ENCODE assay signal across 8 cellular contexts in the genomic region with DNA sequence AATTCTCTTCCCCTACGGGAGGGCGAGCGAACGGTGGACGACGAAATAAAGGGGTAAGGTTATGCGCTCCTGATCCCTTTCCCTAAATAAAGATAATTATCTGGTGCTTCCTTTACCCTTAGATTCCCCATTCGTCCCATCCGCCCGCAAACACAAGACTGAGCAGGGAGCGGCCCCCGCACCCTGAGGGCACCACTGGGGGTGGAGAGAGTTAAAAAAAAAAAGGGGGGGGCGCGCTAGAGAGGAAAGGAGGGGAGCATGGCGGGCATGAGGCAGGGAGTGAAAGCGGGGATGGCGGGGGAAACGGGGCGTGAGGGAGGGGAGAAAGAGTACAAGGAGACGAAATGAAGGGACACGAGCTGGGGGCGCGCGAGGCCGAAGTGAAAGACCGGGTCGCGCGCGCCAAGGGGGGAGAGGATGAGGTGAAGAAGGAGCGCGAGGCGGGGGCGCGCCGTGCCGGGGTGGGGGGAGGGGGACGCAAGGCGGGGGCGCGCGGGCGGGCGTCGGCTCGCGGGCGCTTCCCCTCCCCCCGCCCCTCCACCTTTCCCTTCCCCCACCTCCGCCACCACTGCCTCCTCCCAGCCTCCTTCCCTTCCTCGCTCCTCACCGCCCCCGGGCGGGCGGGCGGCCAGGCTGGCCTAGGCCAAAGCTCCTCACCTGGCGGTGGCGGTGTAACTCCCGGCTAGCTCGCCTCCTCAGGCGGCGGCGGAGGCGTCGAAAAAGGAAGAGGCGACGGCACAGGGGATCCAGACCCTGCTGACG. TPM values are rescaled to one million over a fixed set of nuclear protein-coding genes. Genes with fewer than 3 reads are reported as not detected.
DNase-seq lines count a peak whose midpoint lies in the region; ATAC-seq and TF ChIP-seq lines count a peak whose summit lies in the region.

No MANE protein-coding gene starts in this region.

- peak overlapping the region; percentile 97 for H4K91ac ChIP-seq in trophoblast cell (ENCODE audit: low read depth, low read length)

- H4K20me1 ChIP-seq in BLaER1: peaks cover 49% of the 10 kb centered on the region

- peak overlapping the region; percentile 93 for H3K27ac Mint-ChIP-seq in activated T-cell treated with anti-CD3 and anti-CD28 coated beads, Interleukin-2, amount 50 U/mL, for 24 hours
- H3K27ac Mint-ChIP-seq in glutamatergic neuron (ENCODE audit: unreplicated experiment): peak overlapping the region; percentile 86

- H3K27me3 Mint-ChIP-seq in activated T-cell treated with anti-CD3 and anti-CD28 coated beads, Interleukin-2, amount 50 U/mL, for 24 hours: no peaks in the 10 kb centered on the region
- peaks cover 10% of the 10 kb centered on the region for H3K27me3 Mint-ChIP-seq in glutamatergic neuron (ENCODE audit: unreplicated experiment)

- H3K79me2 ChIP-seq in trophoblast cell (ENCODE audit: control insufficient read depth, insufficient read depth, low read length, poor library complexity): peaks cover 21% of the 10 kb centered on the region

- H3K4ac ChIP-seq in trophoblast cell (ENCODE audit: low read depth, low read length): peak overlapping the region; percentile 94

- H3K4me1 ChIP-seq in BLaER1 (peaks cover 52% of the 10 kb centered on the region), trophoblast cell (ENCODE audit: control insufficient read depth in 1 of 2, insufficient read depth in 2 of 2, low read length in 2 of 2) (peaks cover 8 to 9% of the 10 kb centered on the region in 2 experiments)

- peak overlapping the region; percentile 83 for H2AFZ ChIP-seq in trophoblast cell (ENCODE audit: insufficient read depth, low read length, poor library complexity)

- H3K4me2 ChIP-seq in BLaER1: peak overlapping the region; percentile 96
- H3K4me2 ChIP-seq in trophoblast cell (ENCODE audit: low read length): peak overlapping the region; percentile 86

- no peaks in the 10 kb centered on the region for H3K9me3 ChIP-seq in BLaER1
- no peaks in the 10 kb centered on the region for H3K9me3 ChIP-seq in trophoblast cell (ENCODE audit: insufficient read depth, low read depth, low read length)

- peak overlapping the region; percentile 93 for H4K12ac ChIP-seq in trophoblast cell (ENCODE audit: low read depth, low read length)

- peaks cover 51% of the 10 kb centered on the region for H3K36me3 Mint-ChIP-seq in activated T-cell treated with anti-CD3 and anti-CD28 coated beads, Interleukin-2, amount 50 U/mL, for 24 hours (ENCODE audit: low read depth)
- H3K36me3 Mint-ChIP-seq in glutamatergic neuron (ENCODE audit: unreplicated experiment): no peaks in the 10 kb centered on the region

- H3K4me3 Mint-ChIP-seq in activated T-cell treated with anti-CD3 and anti-CD28 coated beads, Interleukin-2, amount 50 U/mL, for 24 hours: peak overlapping the region; percentile 97
- H3K4me3 Mint-ChIP-seq in glutamatergic neuron (ENCODE audit: unreplicated experiment): peak overlapping the region; percentile 95

- H2BK12ac ChIP-seq in trophoblast cell (ENCODE audit: low read length): peak overlapping the region; percentile 63

- H3K23ac ChIP-seq in trophoblast cell (ENCODE audit: low read length): no peak overlapping the region

- WGBS in trophoblast cell (ENCODE audit: extremely low coverage, insufficient coverage, insufficient read length): no CpG with 5 or more reads among the region's 68 CpGs

- peaks cover 14% of the 10 kb centered on the region for H3K79me1 ChIP-seq in trophoblast cell (ENCODE audit: low read length)

- no peak for TF ChIP-seq CTCF in glutamatergic neuron (IDR thresholded peaks at IDR 0.05; ENCODE audit: partially characterized antibody, unreplicated experiment)

- H3K27me3 ChIP-seq in BLaER1 (no peaks in the 10 kb centered on the region), trophoblast cell (ENCODE audit: insufficient read depth, low read length) (no peaks in the 10 kb centered on the region)

- H3K36me3 ChIP-seq in BLaER1: peaks cover 14% of the 10 kb centered on the region
- peaks cover 0 to 4% of the 10 kb centered on the region in 2 experiments for H3K36me3 ChIP-seq in trophoblast cell (ENCODE audit: control insufficient read depth in 1 of 2, insufficient read depth in 2 of 2, low read length in 2 of 2)

- H2BK5ac ChIP-seq in trophoblast cell (ENCODE audit: low read depth, low read length, poor library complexity): peak overlapping the region; percentile 98

- peak; percentile 44 for DNase-seq in NCI-H460 (ENCODE audit: extremely low read depth, low read depth)
- no peak for DNase-seq in activated T-cell treated with anti-CD3 and anti-CD28 coated beads, Interleukin-2, amount 50 U/mL, for 24 hours
- DNase-seq in glutamatergic neuron: peak; percentile 76
- DNase-seq in trophoblast cell: peak; percentile 57 to 68
- no peak for DNase-seq in ecto neural progenitor cell (ENCODE audit: low spot score)

- H3K9ac ChIP-seq in BLaER1: peak overlapping the region; percentile 91
- peak overlapping the region; percentile 91 for H3K9ac ChIP-seq in trophoblast cell (ENCODE audit: low read length)

- H2BK120ac ChIP-seq in trophoblast cell (ENCODE audit: insufficient read depth, low read length, poor library complexity): peak overlapping the region; percentile 90

- peak overlapping the region; percentile 99 for H3K14ac ChIP-seq in trophoblast cell (ENCODE audit: low read length)

- no peaks in the 10 kb centered on the region for H3K9me3 Mint-ChIP-seq in activated T-cell treated with anti-CD3 and anti-CD28 coated beads, Interleukin-2, amount 50 U/mL, for 24 hours
- H3K9me3 Mint-ChIP-seq in glutamatergic neuron (ENCODE audit: unreplicated experiment): peaks cover 22% of the 10 kb centered on the region

- H3K4me3 ChIP-seq in BLaER1 (peak overlapping the region; percentile 78), trophoblast cell (ENCODE audit: low read depth, low read length) (peak overlapping the region; percentile 93)

- peak overlapping the region; percentile 96 for H4K8ac ChIP-seq in trophoblast cell (ENCODE audit: low read depth, low read length)

- peak overlapping the region; percentile 99 for H3K18ac ChIP-seq in trophoblast cell (ENCODE audit: low read length)

- peak overlapping the region; percentile 87 for H3K27ac ChIP-seq in BLaER1
- H3K27ac ChIP-seq in trophoblast cell (ENCODE audit: low read depth, low read length): peak overlapping the region; percentile 99

- H2AK5ac ChIP-seq in trophoblast cell (ENCODE audit: low read length): no peak overlapping the region

- ATAC-seq in GM18511 (IDR thresholded peaks at IDR 0.05; ENCODE audit: unreplicated experiment) (peak; percentile 28), HG02973 (IDR thresholded peaks at IDR 0.05; ENCODE audit: unreplicated experiment) (peak; percentile 20)

- H3K4me1 Mint-ChIP-seq in activated T-cell treated with anti-CD3 and anti-CD28 coated beads, Interleukin-2, amount 50 U/mL, for 24 hours (ENCODE audit: low read depth): peaks cover 50% of the 10 kb centered on the region
- peaks cover 23% of the 10 kb centered on the region for H3K4me1 Mint-ChIP-seq in glutamatergic neuron (ENCODE audit: low read depth, unreplicated experiment)

RNA-seq across cellular contexts. Expression of a gene that starts 0.5 kb away (rescaled TPM):
- total RNA-seq in NCI-H460 (2014; rRNA removed; shearing (Covaris generic)): 8.8 TPM in 2 replicates
- 5.4 and 8.2 TPM in 2 replicates for polyA plus RNA-seq in NCI-H460 (2014; cell fraction: nucleus; rRNA removed)
- total RNA-seq in glutamatergic neuron (ENCODE audit: unreplicated experiment): 57.6 TPM
- polyA plus RNA-seq in trophoblast cell (2013): 22.8 and 23.4 TPM in 2 replicates

RNA-seq across cellular contexts. Expression of a gene that starts 24.3 kb away (rescaled TPM):
- 18.8 and 26.2 TPM in 2 replicates for total RNA-seq in NCI-H460 (2014; rRNA removed; shearing (Covaris generic))
- polyA plus RNA-seq in NCI-H460 (2014; cell fraction: nucleus; rRNA removed): 116 and 133 TPM in 2 replicates
- 72.9 TPM for total RNA-seq in glutamatergic neuron (ENCODE audit: unreplicated experiment)
- polyA plus RNA-seq in trophoblast cell (2013): 20.7 and 22.0 TPM in 2 replicates

RNA-seq across cellular contexts. Expression of a gene that starts 36.2 kb away (rescaled TPM):
- total RNA-seq in NCI-H460 (2014; rRNA removed; shearing (Covaris generic)): 17.0 and 18.2 TPM in 2 replicates
- polyA plus RNA-seq in NCI-H460 (2014; cell fraction: nucleus; rRNA removed): 20.5 and 34.9 TPM in 2 replicates
- 47.3 TPM for total RNA-seq in glutamatergic neuron (ENCODE audit: unreplicated experiment)
- 37.4 and 41.0 TPM in 2 replicates for polyA plus RNA-seq in trophoblast cell (2013)

RNA-seq across cellular contexts. Expression of a gene that starts 41.1 kb away (rescaled TPM):
- total RNA-seq in NCI-H460 (2014; rRNA removed; shearing (Covaris generic)): 123 and 133 TPM in 2 replicates
- 228 and 233 TPM in 2 replicates for polyA plus RNA-seq in NCI-H460 (2014; cell fraction: nucleus; rRNA removed)
- 28.1 TPM for total RNA-seq in glutamatergic neuron (ENCODE audit: unreplicated experiment)
- 118 and 119 TPM in 2 replicates for polyA plus RNA-seq in trophoblast cell (2013)

RNA-seq across cellular contexts. Expression of a gene that starts 45.4 kb away (rescaled TPM):
- 12.6 and 16.1 TPM in 2 replicates for total RNA-seq in NCI-H460 (2014; rRNA removed; shearing (Covaris generic))
- 29.4 and 43.4 TPM in 2 replicates for polyA plus RNA-seq in NCI-H460 (2014; cell fraction: nucleus; rRNA removed)
- 14.3 TPM for total RNA-seq in glutamatergic neuron (ENCODE audit: unreplicated experiment)
- polyA plus RNA-seq in trophoblast cell (2013): 7.7 and 8.0 TPM in 2 replicates

Comparison
In these comparisons a context has a peak if more than half of its experiments do, and no peak if none do; other contexts are left out.
1. DNase-seq: peak in NCI-H460 (single experiment), glutamatergic neuron (single experiment) and trophoblast cell (2 of 2); none in activated T-cell treated with anti-CD3 and anti-CD28 coated beads, Interleukin-2, amount 50 U/mL, for 24 hours (single experiment) and ecto neural progenitor cell (single experiment).